Comparison of ENCODE assay signal across 27 cellular contexts in genomic region chr2:72235497-72236413, GRCh38.
DNase-seq lines count a peak whose midpoint lies in the region; ATAC-seq, FAIRE-seq and TF ChIP-seq lines count a peak whose summit lies in the region.
"Had no signal": no experiment of that assay in that cellular context is flagged by ENCODE, and none has a peak within 500 bp of the region (broad histone marks: within the 10 kb centered on the region; RNA-seq: fewer than 3 reads in every experiment).

No MANE protein-coding gene starts in this region.

- intact Hi-C loops in stomach (cut with DNase I; ENCODE audit: low total_unique reads) = no loop called here

- H3K4me1 Mint-ChIP-seq in stimulated activated naive B cell treated with anti-CD40 and anti-IgM and Interleukin-4, amounts not matched to agents 10 μg/mL and 1 μg/mL and 100 μg/mL, for 72 hours = peaks cover 3 to 6% of the 10 kb centered on the region in 2 donors
- H3K4me1 Mint-ChIP-seq: activated T-helper 17 cell treated with anti-CD3 and anti-CD28 coated beads, Interleukin-2, amount 50 U/mL, for 72 hours; nephron progenitor cell had no signal

- TF ChIP-seq EP300 in stomach (IDR thresholded peaks at IDR 0.05) = no peak

- no peaks in the 10 kb centered on the region for H3K27me3 ChIP-seq in stomach
- H3K27me3 ChIP-seq: body of pancreas, esophagus muscularis mucosa, uterus had no signal

- no peak overlapping the region for H3K4me3 ChIP-seq in SK-N-MC
- no peak overlapping the region for H3K4me3 ChIP-seq in fibroblast of the aortic adventitia (ENCODE audit: low read depth, low read length)
- no peak overlapping the region for H3K4me3 ChIP-seq in stomach
- H3K4me3 ChIP-seq: body of pancreas, esophagus muscularis mucosa, uterus had no signal

- H3K4me1 ChIP-seq in stomach = peaks cover 0 to 15% (median 8%) of the 10 kb centered on the region in 4 donors
- H3K4me1 ChIP-seq: body of pancreas, uterus had no signal

- no peaks in the 10 kb centered on the region for H3K36me3 ChIP-seq in SK-N-MC (ENCODE audit: insufficient read depth, low read length)
- no peaks in the 10 kb centered on the region for H3K36me3 ChIP-seq in stomach
- H3K36me3 ChIP-seq: esophagus muscularis mucosa, uterus had no signal

- H3K27ac ChIP-seq in SK-N-MC (peak overlapping the region; percentile 44), stomach (no peak overlapping the region)
- H3K27ac ChIP-seq: body of pancreas, esophagus muscularis mucosa, uterus had no signal

- no peak for TF ChIP-seq POLR2A in stomach (IDR thresholded peaks at IDR 0.05)

- no peaks in the 10 kb centered on the region for H3K27me3 Mint-ChIP-seq in stimulated activated naive B cell treated with anti-CD40 and anti-IgM and Interleukin-4, amounts not matched to agents 10 μg/mL and 1 μg/mL and 100 μg/mL, for 72 hours
- H3K27me3 Mint-ChIP-seq: activated B cell treated with CpG ODN at 0.5 μM for 24 hours; activated naive CD8-positive, alpha-beta T cell; activated T-helper 17 cell treated with anti-CD3 and anti-CD28 coated beads, Interleukin-2, amount 50 U/mL, for 72 hours had no signal

- H3K9me3 Mint-ChIP-seq in stimulated activated naive B cell treated with anti-CD40 and anti-IgM and Interleukin-4, amounts not matched to agents 10 μg/mL and 1 μg/mL and 100 μg/mL, for 72 hours = no peaks in the 10 kb centered on the region
- H3K9me3 Mint-ChIP-seq: activated T-helper 17 cell treated with anti-CD3 and anti-CD28 coated beads, Interleukin-2, amount 50 U/mL, for 72 hours; CD8-positive, alpha-beta T cell; HFFc6; nephron progenitor cell had no signal

- no peak overlapping the region for H3K27ac Mint-ChIP-seq in stimulated activated naive B cell treated with anti-CD40 and anti-IgM and Interleukin-4, amounts not matched to agents 10 μg/mL and 1 μg/mL and 100 μg/mL, for 72 hours
- H3K27ac Mint-ChIP-seq: activated B cell treated with CpG ODN at 0.5 μM for 24 hours; activated naive CD8-positive, alpha-beta T cell; activated T-helper 17 cell treated with anti-CD3 and anti-CD28 coated beads, Interleukin-2, amount 50 U/mL, for 72 hours; CD8-positive, alpha-beta T cell; nephron progenitor cell had no signal

- H3K9ac ChIP-seq in SK-N-MC (ENCODE audit: insufficient read length) = no peak overlapping the region

- peak; percentile 60 to 71 for ATAC-seq in stimulated activated naive B cell treated with anti-CD40 and anti-IgM and Interleukin-4, amounts not matched to agents 10 μg/mL and 1 μg/mL and 100 μg/mL, for 72 hours (replicated peaks)
- ATAC-seq: activated T-helper 17 cell treated with anti-CD3 and anti-CD28 coated beads, Interleukin-2, amount 50 U/mL, for 72 hours; body of pancreas; CD8-positive, alpha-beta T cell; HepG2; sciatic nerve had no signal

- no peak overlapping the region for H3K4me3 Mint-ChIP-seq in stimulated activated naive B cell treated with anti-CD40 and anti-IgM and Interleukin-4, amounts not matched to agents 10 μg/mL and 1 μg/mL and 100 μg/mL, for 72 hours
- H3K4me3 Mint-ChIP-seq: activated B cell treated with CpG ODN at 0.5 μM for 24 hours; activated naive CD8-positive, alpha-beta T cell; activated T-helper 17 cell treated with anti-CD3 and anti-CD28 coated beads, Interleukin-2, amount 50 U/mL, for 72 hours; CD8-positive, alpha-beta T cell; HFFc6; nephron progenitor cell had no signal

- H3K36me3 Mint-ChIP-seq in stimulated activated naive B cell treated with anti-CD40 and anti-IgM and Interleukin-4, amounts not matched to agents 10 μg/mL and 1 μg/mL and 100 μg/mL, for 72 hours = no peaks in the 10 kb centered on the region
- H3K36me3 Mint-ChIP-seq: CD8-positive, alpha-beta T cell had no signal

- DNase-seq in HTR-8/SVneo (ENCODE audit: insufficient read length, low spot score) (peak; percentile 8), SK-N-MC (ENCODE audit: low read depth, low spot score) (no peak), fibroblast of the aortic adventitia (ENCODE audit: low read depth) (peak; percentile 27), urothelium cell line (ENCODE audit: low spot score) (no peak), stomach (no peak), activated gamma-delta T cell (lab: John Stamatoyannopoulos, UW) (no peak)
- no peak for DNase-seq in stimulated activated naive B cell treated with anti-CD40 and anti-IgM and Interleukin-4, amounts not matched to agents 10 μg/mL and 1 μg/mL and 100 μg/mL, for 72 hours
- DNase-seq: activated B cell treated with CpG ODN at 0.5 μM for 24 hours; activated CD4-positive, alpha-beta T cell treated with anti-CD3 and anti-CD28 coated beads, Interleukin-2, amount 50 U/mL, for 4 hours; activated CD8-positive, alpha-beta memory T cell treated with anti-CD3 and anti-CD28 coated beads, Interleukin-2, amount 50 U/mL, for 4 hours; AML-193; body of pancreas; CD8-positive, alpha-beta T cell; effector CD8-positive, alpha-beta T cell; NCI-H1105 treated with DMSO at 0.1 percent for 48 hours; NCI-H2081 treated with DMSO at 0.1 percent for 48 hours; nephron progenitor cell; RPMI8226; T1000; uterus had no signal

- FAIRE-seq in HTR-8/SVneo (lab: Jason Lieb, UNC) (no peak), urothelium cell line (lab: Jason Lieb, UNC) (no peak)
- FAIRE-seq: G401.6, HepG2 had no signal

- H3K9me3 ChIP-seq in SK-N-MC (ENCODE audit: low read depth, low read length) (no peaks in the 10 kb centered on the region), stomach (no peaks in the 10 kb centered on the region)
- H3K9me3 ChIP-seq: body of pancreas, esophagus muscularis mucosa, uterus had no signal

- 81 to 91% (median 89%) methylated on average over 5 of the region's 5 CpGs for WGBS in stomach, 5 donors

- no peak for TF ChIP-seq CTCF in fibroblast of the aortic adventitia (IDR thresholded peaks at IDR 0.05; ENCODE audit: insufficient read depth, low read length)
- TF ChIP-seq CTCF in stomach (IDR thresholded peaks at IDR 0.05) = no peak

Comparison
In these comparisons a context has a peak if more than half of its experiments do, and no peak if none do; other contexts are left out.
1. DNase-seq: peak in HTR-8/SVneo (single experiment) and fibroblast of the aortic adventitia (single experiment); none in SK-N-MC (single experiment), stimulated activated naive B cell treated with anti-CD40 and anti-IgM and Interleukin-4, amounts not matched to agents 10 μg/mL and 1 μg/mL and 100 μg/mL, for 72 hours (single experiment), urothelium cell line (single experiment), stomach (single experiment) and activated gamma-delta T cell (single experiment).